In the genomic region with DNA sequence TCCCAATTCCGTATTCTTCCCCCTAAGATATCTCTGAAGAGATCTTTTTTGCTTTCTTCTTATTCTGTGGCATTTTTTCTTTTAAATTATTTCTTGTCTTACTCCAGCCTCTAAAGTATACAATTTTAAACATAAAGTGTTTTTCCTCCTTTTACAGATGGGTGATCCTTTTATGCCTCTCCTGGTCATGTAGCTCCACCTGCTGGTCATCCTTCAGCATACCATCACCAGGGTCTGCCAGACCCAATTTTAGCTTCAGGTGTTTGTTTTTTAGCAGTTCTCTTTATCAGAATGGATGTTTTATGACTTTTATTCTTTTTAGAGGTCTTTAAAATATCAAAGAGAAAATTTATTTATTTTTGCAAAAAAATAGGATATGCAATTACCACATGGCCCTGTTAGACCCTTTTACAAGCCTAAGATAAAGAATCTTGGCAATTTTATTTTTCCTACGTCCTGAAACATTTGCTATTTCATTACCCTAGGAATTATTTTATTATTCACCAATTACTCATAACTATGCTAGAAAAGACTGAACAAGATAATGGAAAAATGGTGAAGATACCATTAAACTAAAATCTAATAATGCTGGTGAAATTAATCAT, we compare ENCODE assay signal across 8 cellular contexts. TPM values are rescaled to one million over a fixed set of nuclear protein-coding genes. Genes with fewer than 3 reads are reported as not detected.
A peak's percentile ranks its signal among the peaks of the same experiment; 100 is the strongest.
DNase-seq lines count a peak whose midpoint lies in the region; ATAC-seq, FAIRE-seq and TF ChIP-seq lines count a peak whose summit lies in the region.

No MANE protein-coding gene starts in this region.

- no peaks in the 10 kb centered on the region for H3K9me2 ChIP-seq in PC-3 (replicated peaks; ENCODE audit: low read length)

- H3K36me3 ChIP-seq in PC-3 (ENCODE audit: low read depth, low read length) = 0 out of 2 replicates have a peak, but pooled peaks cover 2% of the 10 kb centered on the region

- H4K20me1 ChIP-seq in PC-3 (ENCODE audit: low read length) = no peaks in the 10 kb centered on the region

- CTCF ChIA-PET in CD4-positive, alpha-beta T cell (lab: Charles Lee) = interaction anchor here (0.6 to 1.5 kb wide), 14 partner anchors 8 to 550 kb away, joined by 3 to 11 read pairs (median 3); no protein-coding TSS in a partner anchor
- CTCF ChIA-PET in PC-3 (lab: Charles Lee) = no interaction called here

- H3K27ac Mint-ChIP-seq in CD4-positive, alpha-beta T cell = no peak overlapping the region
- H3K27ac Mint-ChIP-seq in osteocyte (ENCODE audit: unreplicated experiment) = peak overlapping the region; percentile 63
- no peak overlapping the region for H3K27ac Mint-ChIP-seq in type B pancreatic cell

- POLR2A ChIA-PET in CD4-positive, alpha-beta T cell (lab: Charles Lee) = interaction anchor here (0.9 kb wide), 1 partner anchor 100 kb away, joined by 3 read pairs; no protein-coding TSS in a partner anchor
- POLR2A ChIA-PET in PC-3 (lab: Charles Lee; ENCODE audit: unreplicated experiment) = no interaction called here

- H3K27ac ChIP-seq in CD4-positive, alpha-beta T cell (ENCODE audit: low read depth, low read length) = no peak overlapping the region
- no peak overlapping the region for H3K27ac ChIP-seq in PC-3 (ENCODE audit: low read length)

- no peak overlapping the region for H3K4me3 ChIP-seq in PC-3 (ENCODE audit: low read length)
- no peak overlapping the region for H3K4me3 ChIP-seq in fibroblast of the aortic adventitia (ENCODE audit: low read depth, low read length)

- peak; percentile 63 for ATAC-seq in CD4-positive, alpha-beta T cell (ENCODE audit: poor library complexity)
- ATAC-seq in PC-3 = peak; percentile 80
- no peak for ATAC-seq in activated T-cell treated with anti-CD3 and anti-CD28 coated beads, Interleukin-2, amount 50 U/mL, for 4 hours

- peak; percentile 100 for TF ChIP-seq CTCF in CD4-positive, alpha-beta T cell (IDR thresholded peaks at IDR 0.05)
- TF ChIP-seq CTCF in PC-3 (conservative IDR thresholded peaks at IDR 0.05; ENCODE audit: low read depth, low read length) (peak; percentile 95), fibroblast of the aortic adventitia (IDR thresholded peaks at IDR 0.05; ENCODE audit: insufficient read depth, low read length) (peak; percentile 96), osteocyte (IDR thresholded peaks at IDR 0.05) (peak; percentile 97), type B pancreatic cell (conservative IDR thresholded peaks at IDR 0.05) (peak; percentile 99)

- H3K9me3 ChIP-seq in CD4-positive, alpha-beta T cell (ENCODE audit: control insufficient read depth, low read length) = no peaks in the 10 kb centered on the region
- H3K9me3 ChIP-seq in PC-3 (ENCODE audit: low read length) = no peaks in the 10 kb centered on the region

- peaks cover 9% of the 10 kb centered on the region; the same call in 1 of the 2 replicates for H3K4me1 ChIP-seq in PC-3 (ENCODE audit: insufficient read depth, low read length)

- no peaks in the 10 kb centered on the region for H3K4me1 Mint-ChIP-seq in CD4-positive, alpha-beta T cell (ENCODE audit: low read depth)
- no peaks in the 10 kb centered on the region for H3K4me1 Mint-ChIP-seq in activated T-cell treated with anti-CD3 and anti-CD28 coated beads, Interleukin-2, amount 50 U/mL, for 4 hours (ENCODE audit: low read depth)
- peaks cover 29% of the 10 kb centered on the region for H3K4me1 Mint-ChIP-seq in osteocyte (ENCODE audit: unreplicated experiment)
- peaks cover 12% of the 10 kb centered on the region for H3K4me1 Mint-ChIP-seq in type B pancreatic cell (ENCODE audit: unreplicated experiment)

- H3K27me3 Mint-ChIP-seq in CD4-positive, alpha-beta T cell = no peaks in the 10 kb centered on the region
- no peaks in the 10 kb centered on the region for H3K27me3 Mint-ChIP-seq in activated T-cell treated with anti-CD3 and anti-CD28 coated beads, Interleukin-2, amount 50 U/mL, for 4 hours (ENCODE audit: low read depth)
- H3K27me3 Mint-ChIP-seq in osteocyte (ENCODE audit: unreplicated experiment) (no peaks in the 10 kb centered on the region), type B pancreatic cell (no peaks in the 10 kb centered on the region)

- H3K9me3 Mint-ChIP-seq in CD4-positive, alpha-beta T cell = no peaks in the 10 kb centered on the region
- no peaks in the 10 kb centered on the region for H3K9me3 Mint-ChIP-seq in activated T-cell treated with anti-CD3 and anti-CD28 coated beads, Interleukin-2, amount 50 U/mL, for 4 hours
- H3K9me3 Mint-ChIP-seq in osteocyte (ENCODE audit: unreplicated experiment) (no peaks in the 10 kb centered on the region), type B pancreatic cell (no peaks in the 10 kb centered on the region)

- no peak overlapping the region for H2AFZ ChIP-seq in PC-3 (ENCODE audit: low read length)

- FAIRE-seq in GM19239 (lab: Jason Lieb, UNC) = peak; percentile 77

- H3K27me3 ChIP-seq in CD4-positive, alpha-beta T cell (ENCODE audit: control insufficient read depth, insufficient read depth, low read length) = no peaks in the 10 kb centered on the region
- no peaks in the 10 kb centered on the region for H3K27me3 ChIP-seq in PC-3 (ENCODE audit: low read length)

- DNase-seq in CD4-positive, alpha-beta T cell = peak; percentile 20 to 59 (median 46)
- DNase-seq in GM19239 (ENCODE audit: insufficient read length, low spot score) = peak; percentile 24
- peak; percentile 49 for DNase-seq in HPDE6-E6E7 (ENCODE audit: extremely low spot score)
- DNase-seq in PC-3 = peak; percentile 74
- DNase-seq in activated T-cell treated with anti-CD3 and anti-CD28 coated beads, Interleukin-2, amount 50 U/mL, for 4 hours = peak; percentile 51
- DNase-seq in fibroblast of the aortic adventitia (ENCODE audit: low read depth) = peak; percentile 82
- no peak for DNase-seq in osteocyte (ENCODE audit: extremely low spot score, unreplicated experiment)
- no peak for DNase-seq in type B pancreatic cell (ENCODE audit: extremely low spot score, unreplicated experiment)

- peaks cover 4% of the 10 kb centered on the region for H3F3A ChIP-seq in PC-3 (ENCODE audit: low read length, unreplicated experiment)

- intact Hi-C loops in CD4-positive, alpha-beta T cell (cut with DNase I, micrococcal nuclease) = loop anchor here (1.0 to 10.0 kb wide), 6 partner anchors 229 to 1047 kb away; no protein-coding TSS in a partner anchor
- intact Hi-C loops in PC-3 (cut with micrococcal nuclease) = loop anchor here (1.0 to 10.0 kb wide), 5 partner anchors 231 to 1447 kb away; no protein-coding TSS in a partner anchor

- peaks cover 16% of the 10 kb centered on the region for H3K36me3 Mint-ChIP-seq in CD4-positive, alpha-beta T cell (ENCODE audit: low read depth)
- H3K36me3 Mint-ChIP-seq in activated T-cell treated with anti-CD3 and anti-CD28 coated beads, Interleukin-2, amount 50 U/mL, for 4 hours (ENCODE audit: insufficient read depth) = peaks cover 17% of the 10 kb centered on the region
- H3K36me3 Mint-ChIP-seq in osteocyte (ENCODE audit: unreplicated experiment) (peaks cover 2% of the 10 kb centered on the region), type B pancreatic cell (peaks cover 10% of the 10 kb centered on the region)

- BruUV-seq in PC-3 (replicated peaks; lab: Mats Ljungman, UMichigan) = no TSS peak

- no peak overlapping the region for H3K4me3 Mint-ChIP-seq in CD4-positive, alpha-beta T cell
- no peak overlapping the region for H3K4me3 Mint-ChIP-seq in activated T-cell treated with anti-CD3 and anti-CD28 coated beads, Interleukin-2, amount 50 U/mL, for 4 hours
- no peak overlapping the region for H3K4me3 Mint-ChIP-seq in osteocyte (ENCODE audit: unreplicated experiment)
- H3K4me3 Mint-ChIP-seq in type B pancreatic cell = no peak overlapping the region

- H3K79me2 ChIP-seq in PC-3 (ENCODE audit: low read length) = no peaks in the 10 kb centered on the region

- no peak overlapping the region for H3K9ac ChIP-seq in PC-3 (ENCODE audit: low read length)

- H3K4me2 ChIP-seq in PC-3 (ENCODE audit: low read length) = no peak overlapping the region

RNA-seq across cellular contexts. Expression of a gene that starts 55.4 kb away (rescaled TPM):
- total RNA-seq in CD4-positive, alpha-beta T cell = 10 to 100 TPM in 1 of 2 experiments, 1 to 10 TPM in 1; 9.6 to 11.7 TPM
- 20.3 and 22.7 TPM in 2 replicates for total RNA-seq in PC-3 (2014; rRNA removed)
- total RNA-seq in activated T-cell treated with anti-CD3 and anti-CD28 coated beads, Interleukin-2, amount 50 U/mL, for 4 hours = 10 to 100 TPM; 15.9 to 18.9 (median 17.1) TPM
- 32.7 and 44.8 TPM in 2 replicates for total RNA-seq in fibroblast of the aortic adventitia (ENCODE audit: low replicate concordance)
- total RNA-seq in osteocyte = 35.7 and 39.2 TPM in 2 replicates
- total RNA-seq in type B pancreatic cell (ENCODE audit: low replicate concordance) = 33.8 and 36.1 TPM in 2 replicates

RNA-seq across cellular contexts. Expression of a gene that starts 55.6 kb away (rescaled TPM):
- total RNA-seq in CD4-positive, alpha-beta T cell = 10 to 100 TPM; 39.6 to 44.3 TPM
- 17.3 and 21.6 TPM in 2 replicates for total RNA-seq in PC-3 (2014; rRNA removed)
- total RNA-seq in activated T-cell treated with anti-CD3 and anti-CD28 coated beads, Interleukin-2, amount 50 U/mL, for 4 hours = 10 to 100 TPM; 14.6 to 20.2 (median 18.8) TPM
- total RNA-seq in fibroblast of the aortic adventitia (ENCODE audit: low replicate concordance) = 44.0 and 52.0 TPM in 2 replicates
- 22.0 and 22.7 TPM in 2 replicates for total RNA-seq in osteocyte
- total RNA-seq in type B pancreatic cell (ENCODE audit: low replicate concordance) = 27.4 and 30.6 TPM in 2 replicates

Comparison
In these comparisons a context has a peak if more than half of its experiments do, and no peak if none do; other contexts are left out.
1. ATAC-seq: peak in CD4-positive, alpha-beta T cell (single experiment) and PC-3 (single experiment); none in activated T-cell treated with anti-CD3 and anti-CD28 coated beads, Interleukin-2, amount 50 U/mL, for 4 hours (0 of 2).
2. DNase-seq: peak in CD4-positive, alpha-beta T cell (10 of 10), GM19239 (single experiment), HPDE6-E6E7 (single experiment), PC-3 (single experiment), activated T-cell treated with anti-CD3 and anti-CD28 coated beads, Interleukin-2, amount 50 U/mL, for 4 hours (single experiment) and fibroblast of the aortic adventitia (single experiment); none in osteocyte (single experiment) and type B pancreatic cell (single experiment).
3. Peak in every context shown above with its lines, with median percentiles within 50 percentile points of each other: CTCF ChIP-seq.